Comparison of ENCODE assay signal across 10 cellular contexts in the genomic region with DNA sequence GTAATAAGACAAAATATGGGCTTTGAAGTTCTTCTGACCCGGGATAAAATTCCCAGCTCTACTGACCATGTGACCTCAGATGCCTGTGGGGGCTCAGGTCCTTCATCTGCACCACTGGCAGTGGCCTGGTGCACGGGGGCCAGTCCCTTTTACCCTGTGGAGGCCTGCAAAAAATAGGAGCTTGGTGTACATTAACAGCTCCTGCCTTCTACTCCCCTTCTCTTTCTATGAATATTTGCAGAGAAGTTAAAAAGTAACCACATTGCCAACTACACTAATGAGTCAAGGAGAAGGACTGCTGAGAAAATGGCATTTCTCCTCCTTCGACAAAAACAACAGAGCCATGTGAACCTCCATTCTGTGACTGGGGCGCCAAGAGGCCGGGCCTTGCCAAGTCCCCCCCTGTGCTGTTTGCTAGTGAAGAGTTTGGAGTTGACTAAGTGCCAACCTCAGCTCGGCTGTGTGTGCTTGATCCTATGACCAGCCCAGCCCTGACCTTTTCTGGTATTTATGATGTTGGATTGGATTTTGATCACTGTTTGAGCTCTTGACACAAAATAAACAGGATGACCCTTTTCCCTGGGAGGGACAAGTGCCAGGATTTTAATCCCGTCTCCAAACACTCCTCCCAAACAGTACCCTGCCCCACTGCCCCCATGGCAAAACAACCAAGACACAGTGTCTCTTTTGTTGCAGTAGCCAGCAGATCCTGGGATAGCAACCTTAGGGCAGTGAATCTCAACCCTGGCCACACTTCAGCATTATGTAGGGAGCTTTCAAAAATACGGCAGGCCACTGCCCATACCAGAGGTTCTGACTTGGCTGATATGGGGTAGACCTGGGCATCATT.
DNase-seq lines count a peak whose midpoint lies in the region; ATAC-seq and TF ChIP-seq lines count a peak whose summit lies in the region.
"Had no signal": no experiment of that assay in that cellular context is flagged by ENCODE, and none has a peak within 500 bp of the region (broad histone marks: within the 10 kb centered on the region; RNA-seq: fewer than 3 reads in every experiment).

No MANE protein-coding gene starts in this region.

- peak overlapping the region; percentile 31 for H3K4me3 Mint-ChIP-seq in Calu3 (ENCODE audit: low read depth, unreplicated experiment)

- no peaks in the 10 kb centered on the region for H3K27me3 ChIP-seq in right cardiac atrium (ENCODE audit: control insufficient read depth, insufficient read depth)

- WGBS in right cardiac atrium: 26% methylated on average over 8 of the region's 8 CpGs

- H3K9me3 Mint-ChIP-seq in Calu3 (ENCODE audit: low read depth, unreplicated experiment): no peaks in the 10 kb centered on the region

- H3K4me1 Mint-ChIP-seq in Calu3 (ENCODE audit: low read depth, unreplicated experiment): peaks cover 18% of the 10 kb centered on the region

- CTCF ChIA-PET in Calu3 (lab: Charles Lee): interaction anchor here (0.5 to 2.3 kb wide), 8 partner anchors 21 to 1009 kb away, joined by 3 to 10 read pairs (median 4); no protein-coding TSS in a partner anchor

- ATAC-seq in right cardiac atrium: peak; percentile 66 to 81
- ATAC-seq in GM18519 (IDR thresholded peaks at IDR 0.05; ENCODE audit: low FRiP score, unreplicated experiment): no peak
- no peak for ATAC-seq in omental fat pad (ENCODE audit: low FRiP score)
- no peak for ATAC-seq in HG03039 (IDR thresholded peaks at IDR 0.05; ENCODE audit: unreplicated experiment)

- no TSS peak for BruUV-seq in Calu3 (replicated peaks; lab: Mats Ljungman, UMichigan)

- no peak overlapping the region for H3K4me3 ChIP-seq in right cardiac atrium (ENCODE audit: low read length)

- H3K27ac Mint-ChIP-seq in Calu3 (ENCODE audit: unreplicated experiment): peak overlapping the region; percentile 74

- intact Hi-C loops in Calu3 (cut with micrococcal nuclease; ENCODE audit: unreplicated experiment): no loop called here
- intact Hi-C loops in right cardiac atrium (cut with DNase I): no loop called here

- peak overlapping the region; percentile 9 for H3K27ac ChIP-seq in right cardiac atrium (ENCODE audit: low read length)

- peaks cover 4% of the 10 kb centered on the region for H3K36me3 Mint-ChIP-seq in Calu3 (ENCODE audit: insufficient read depth, unreplicated experiment)

- in situ Hi-C loops in SK-MEL-5 (cut with HindIII; ENCODE audit: low pct_unique_long_range_greater_than_20kb, low sequenced_read_pairs): no loop called here

- no peak for TF ChIP-seq CTCF in Calu3 (IDR thresholded peaks at IDR 0.05; ENCODE audit: unreplicated experiment)
- no peak for TF ChIP-seq CTCF in omental fat pad (IDR thresholded peaks at IDR 0.05)

- peaks cover 14% of the 10 kb centered on the region for H3K4me1 ChIP-seq in right cardiac atrium (ENCODE audit: control insufficient read depth, insufficient read depth, low read length)

- no peaks in the 10 kb centered on the region for H3K27me3 Mint-ChIP-seq in Calu3 (ENCODE audit: unreplicated experiment)

- no peaks in the 10 kb centered on the region for H3K9me3 ChIP-seq in right cardiac atrium (ENCODE audit: control insufficient read depth, low read length)

- DNase-seq in Calu3: peak; percentile 81
- DNase-seq in SK-MEL-5 (ENCODE audit: low read depth, low spot score): peak; percentile 97
- DNase-seq in right cardiac atrium: peak; percentile 71 to 93 (median 90)
- peak; percentile 100 for DNase-seq in renal cortical epithelial cell (ENCODE audit: low read depth)
- no peak for DNase-seq in omental fat pad (ENCODE audit: low spot score)
- DNase-seq in NCI-H526 treated with DMSO at 0.1 percent for 48 hours (lab: John Stamatoyannopoulos, UW): no peak
- DNase-seq: NCI-H446 treated with DMSO at 0.1 percent for 48 hours; stimulated activated CD4-positive, alpha-beta T cell treated with anti-CD3 and anti-CD28 coated beads, Interleukin-12 subunit alpha, Interleukin-12 subunit beta, amount 100 ng/mL, for 4 hours had no signal

Comparison
In these comparisons a context has a peak if more than half of its experiments do, and no peak if none do; other contexts are left out.
1. DNase-seq: peak in Calu3 (single experiment), SK-MEL-5 (single experiment), right cardiac atrium (3 of 3) and renal cortical epithelial cell (single experiment); none in omental fat pad (single experiment) and NCI-H526 treated with DMSO at 0.1 percent for 48 hours (single experiment).
2. ATAC-seq: peak in right cardiac atrium (2 of 2); none in GM18519 (single experiment), omental fat pad (single experiment) and HG03039 (single experiment).